In the genomic region with DNA sequence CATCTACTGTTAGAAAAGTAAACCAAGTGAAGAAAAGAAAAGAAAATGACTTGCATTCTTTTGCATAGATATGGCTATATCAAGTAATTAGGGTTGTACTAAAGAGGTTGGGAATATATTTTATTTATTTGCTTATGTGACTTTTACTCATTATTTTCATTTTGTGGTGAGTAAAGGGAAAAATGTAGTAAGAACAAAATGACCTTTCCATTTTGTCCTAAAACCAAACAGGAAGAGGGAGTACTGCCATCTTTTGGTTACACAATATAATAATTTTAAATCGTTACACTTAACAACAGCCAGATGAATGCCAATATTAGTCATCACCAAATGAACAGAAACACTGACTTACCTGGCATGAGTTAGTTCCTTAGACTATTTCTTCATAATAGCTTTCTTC, we compare ENCODE assay signal across 2 cellular contexts.
TF ChIP-seq lines count a peak whose summit lies in the region.

No MANE protein-coding gene starts in this region.

TF ChIP-seq in Ishikawa, 13 proteins besides CTCF, POLR2A, EP300 and RAD21 (continued from another document):
- no peak for TF ChIP-seq REST (IDR thresholded peaks at IDR 0.05; ENCODE audit: low read depth)
- TF ChIP-seq CEBPB (IDR thresholded peaks at IDR 0.05), result no peak
- TF ChIP-seq EGR1 (IDR thresholded peaks at IDR 0.05), result no peak
- TF ChIP-seq, protein P1, sequence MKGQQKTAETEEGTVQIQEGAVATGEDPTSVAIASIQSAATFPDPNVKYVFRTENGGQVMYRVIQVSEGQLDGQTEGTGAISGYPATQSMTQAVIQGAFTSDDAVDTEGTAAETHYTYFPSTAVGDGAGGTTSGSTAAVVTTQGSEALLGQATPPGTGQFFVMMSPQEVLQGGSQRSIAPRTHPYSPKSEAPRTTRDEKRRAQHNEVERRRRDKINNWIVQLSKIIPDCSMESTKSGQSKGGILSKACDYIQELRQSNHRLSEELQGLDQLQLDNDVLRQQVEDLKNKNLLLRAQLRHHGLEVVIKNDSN (IDR thresholded peaks at IDR 0.05), result no peak

TF ChIP-seq in GM12878, 131 proteins besides CTCF, POLR2A, EP300 and RAD21 (continued from another document):
- TF ChIP-seq BRCA1 (IDR thresholded peaks at IDR 0.05; ENCODE audit: low read depth, low read length), result no peak
- TF ChIP-seq RCOR1 (conservative IDR thresholded peaks at IDR 0.05; ENCODE audit: low read depth, low read length), result no peak
- TF ChIP-seq SUPT20H (IDR thresholded peaks at IDR 0.05; ENCODE audit: borderline replicate concordance, control insufficient read depth, low read depth, low read length), result no peak
- TF ChIP-seq SMC3 (IDR thresholded peaks at IDR 0.05; ENCODE audit: borderline replicate concordance, low read length), result peak; percentile 22; the same call in 1 of the 2 replicates
- no peak for TF ChIP-seq YY1 (IDR thresholded peaks at IDR 0.05; ENCODE audit: low read depth, low read length)
- no peak for TF ChIP-seq CREM (IDR thresholded peaks at IDR 0.05; ENCODE audit: low read depth)
- TF ChIP-seq, protein P2, sequence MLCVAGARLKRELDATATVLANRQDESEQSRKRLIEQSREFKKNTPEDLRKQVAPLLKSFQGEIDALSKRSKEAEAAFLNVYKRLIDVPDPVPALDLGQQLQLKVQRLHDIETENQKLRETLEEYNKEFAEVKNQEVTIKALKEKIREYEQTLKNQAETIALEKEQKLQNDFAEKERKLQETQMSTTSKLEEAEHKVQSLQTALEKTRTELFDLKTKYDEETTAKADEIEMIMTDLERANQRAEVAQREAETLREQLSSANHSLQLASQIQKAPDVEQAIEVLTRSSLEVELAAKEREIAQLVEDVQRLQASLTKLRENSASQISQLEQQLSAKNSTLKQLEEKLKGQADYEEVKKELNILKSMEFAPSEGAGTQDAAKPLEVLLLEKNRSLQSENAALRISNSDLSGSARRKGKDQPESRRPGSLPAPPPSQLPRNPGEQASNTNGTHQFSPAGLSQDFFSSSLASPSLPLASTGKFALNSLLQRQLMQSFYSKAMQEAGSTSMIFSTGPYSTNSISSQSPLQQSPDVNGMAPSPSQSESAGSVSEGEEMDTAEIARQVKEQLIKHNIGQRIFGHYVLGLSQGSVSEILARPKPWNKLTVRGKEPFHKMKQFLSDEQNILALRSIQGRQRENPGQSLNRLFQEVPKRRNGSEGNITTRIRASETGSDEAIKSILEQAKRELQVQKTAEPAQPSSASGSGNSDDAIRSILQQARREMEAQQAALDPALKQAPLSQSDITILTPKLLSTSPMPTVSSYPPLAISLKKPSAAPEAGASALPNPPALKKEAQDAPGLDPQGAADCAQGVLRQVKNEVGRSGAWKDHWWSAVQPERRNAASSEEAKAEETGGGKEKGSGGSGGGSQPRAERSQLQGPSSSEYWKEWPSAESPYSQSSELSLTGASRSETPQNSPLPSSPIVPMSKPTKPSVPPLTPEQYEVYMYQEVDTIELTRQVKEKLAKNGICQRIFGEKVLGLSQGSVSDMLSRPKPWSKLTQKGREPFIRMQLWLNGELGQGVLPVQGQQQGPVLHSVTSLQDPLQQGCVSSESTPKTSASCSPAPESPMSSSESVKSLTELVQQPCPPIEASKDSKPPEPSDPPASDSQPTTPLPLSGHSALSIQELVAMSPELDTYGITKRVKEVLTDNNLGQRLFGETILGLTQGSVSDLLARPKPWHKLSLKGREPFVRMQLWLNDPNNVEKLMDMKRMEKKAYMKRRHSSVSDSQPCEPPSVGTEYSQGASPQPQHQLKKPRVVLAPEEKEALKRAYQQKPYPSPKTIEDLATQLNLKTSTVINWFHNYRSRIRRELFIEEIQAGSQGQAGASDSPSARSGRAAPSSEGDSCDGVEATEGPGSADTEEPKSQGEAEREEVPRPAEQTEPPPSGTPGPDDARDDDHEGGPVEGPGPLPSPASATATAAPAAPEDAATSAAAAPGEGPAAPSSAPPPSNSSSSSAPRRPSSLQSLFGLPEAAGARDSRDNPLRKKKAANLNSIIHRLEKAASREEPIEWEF (IDR thresholded peaks at IDR 0.05; ENCODE audit: insufficient replicate concordance, low read depth, low read length), result no peak
- TF ChIP-seq SP1 (IDR thresholded peaks at IDR 0.05; ENCODE audit: low read depth, low read length), result no peak
